26 cellular contexts compared by ENCODE assay signal in genomic region chr6:83966539-83966938, GRCh38.
"Had no signal": no experiment of that assay in that cellular context is flagged by ENCODE, and none has a peak within 500 bp of the region (broad histone marks: within the 10 kb centered on the region; RNA-seq: fewer than 3 reads in every experiment).

No MANE protein-coding gene starts in this region.

- H3K27me3 ChIP-seq: colonic mucosa, dorsolateral prefrontal cortex, esophagus muscularis mucosa, esophagus squamous epithelium, foreskin keratinocyte, gastrocnemius medialis, gastroesophageal sphincter, heart left ventricle, heart right ventricle had no signal

- DNase-seq: colonic mucosa; cortex of kidney; dermis blood vessel endothelial cell; dorsolateral prefrontal cortex; effector CD4-positive, alpha-beta T cell; effector CD8-positive, alpha-beta T cell; effector memory CD4-positive, alpha-beta T cell; effector memory CD8-positive, alpha-beta T cell; endodermal cell; erythroblast; esophagus squamous epithelium; foreskin fibroblast; foreskin keratinocyte; foreskin melanocyte; gastrocnemius medialis; glutamatergic neuron; head of caudate nucleus; heart left ventricle; heart right ventricle had no signal

- H3K4me1 ChIP-seq: colonic mucosa, esophagus muscularis mucosa, esophagus squamous epithelium, foreskin keratinocyte, gastrocnemius medialis, gastroesophageal sphincter, heart left ventricle, heart right ventricle had no signal

- FAIRE-seq: endometrium, endothelial cell of umbilical vein had no signal

- H3K36me3 ChIP-seq: colonic mucosa had no signal

- H3K27ac ChIP-seq: colonic mucosa, coronary artery, dorsolateral prefrontal cortex, epithelial cell of prostate, esophagus muscularis mucosa, esophagus squamous epithelium, foreskin keratinocyte, gastrocnemius medialis, gastroesophageal sphincter, heart left ventricle, heart right ventricle had no signal

- H3K4me3 ChIP-seq: colonic mucosa, coronary artery, dorsolateral prefrontal cortex, esophagus muscularis mucosa, esophagus squamous epithelium, gastrocnemius medialis, gastroesophageal sphincter, heart left ventricle, heart right ventricle had no signal

- H3K9me3 ChIP-seq: colonic mucosa had no signal

- ATAC-seq: effector memory CD8-positive, alpha-beta T cell; esophagus mucosa; foreskin keratinocyte; gastrocnemius medialis; gastroesophageal sphincter; heart left ventricle; heart right ventricle had no signal
